ENCODE assay signal across 20 cellular contexts in the genomic region with DNA sequence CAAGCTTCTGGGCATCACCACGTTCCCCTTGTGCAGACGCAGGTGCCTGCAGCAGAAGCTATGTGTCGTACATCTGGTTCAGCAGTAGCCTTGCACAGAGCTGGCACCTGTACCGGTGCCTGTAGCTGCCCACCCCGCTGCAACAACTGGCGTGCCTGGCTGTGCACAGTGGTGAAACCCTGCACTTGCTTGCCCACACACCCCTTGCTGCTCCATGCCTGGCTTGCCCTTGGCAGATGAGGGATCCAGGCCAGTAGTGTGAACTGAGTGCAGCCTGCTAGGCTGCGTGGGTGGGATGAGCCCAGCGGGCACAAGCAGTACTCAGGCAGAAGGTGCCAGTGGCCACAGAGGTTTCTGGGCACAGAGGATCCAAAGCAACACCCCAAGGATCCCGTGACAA.
"Had no signal": no experiment of that assay in that cellular context is flagged by ENCODE, and none has a peak within 500 bp of the region (broad histone marks: within the 10 kb centered on the region; RNA-seq: fewer than 3 reads in every experiment).

No MANE protein-coding gene starts in this region.

- H3K4me2 ChIP-seq: SK-N-SH had no signal

- H3K9ac ChIP-seq: SK-N-SH had no signal

- H3K27me3 ChIP-seq: MG63 had no signal

- ATAC-seq: HepG2 had no signal

- DNase-seq: IMR-90, Karpas-422, KG1, MG63, NCI-H1092, NCI-H1105 treated with DMSO at 0.1 percent for 48 hours, NCI-H1417 treated with DMSO at 0.1 percent for 48 hours, NCI-H146, NCI-H1694 treated with DMSO at 0.1 percent for 48 hours, NCI-H1930, NCI-H2081, NCI-H2107, NCI-H2227 treated with DMSO at 0.1 percent for 48 hours, NCI-H524, NCI-H526 treated with DMSO at 0.1 percent for 48 hours, NCI-H748 treated with DMSO at 0.1 percent for 48 hours, RPMI8226, SHP77, SK-N-SH had no signal

- H3K9me3 ChIP-seq: MG63, SK-N-SH had no signal

- H3K36me3 ChIP-seq: MG63 had no signal

- H3K4me3 ChIP-seq: MG63 had no signal
